In genomic region chr3:168341192-168341816, GRCh38 we compare ENCODE assay signal across 11 cellular contexts.
DNase-seq lines count a peak whose midpoint lies in the region; TF ChIP-seq lines count a peak whose summit lies in the region.
"Had no signal": no experiment of that assay in that cellular context is flagged by ENCODE, and none has a peak within 500 bp of the region (broad histone marks: within the 10 kb centered on the region; RNA-seq: fewer than 3 reads in every experiment).

No MANE protein-coding gene starts in this region.

- H3K9me3 Mint-ChIP-seq in chondrocyte (ENCODE audit: low read depth): no peaks in the 10 kb centered on the region
- H3K9me3 Mint-ChIP-seq: activated naive CD8-positive, alpha-beta T cell treated with anti-CD3 and anti-CD28 coated beads, Interleukin-2, amount 10 ng/mL, durations not matched to agents 7 days and 5 days; stimulated activated naive CD8-positive, alpha-beta T cell treated with anti-CD3 and anti-CD28 coated beads, Interleukin-15, amount 100 ng/mL, for 72 hours had no signal

- TF ChIP-seq CTCF in chondrocyte (IDR thresholded peaks at IDR 0.05): no peak

- no peak overlapping the region for H3K4me3 Mint-ChIP-seq in chondrocyte (ENCODE audit: unreplicated experiment)
- H3K4me3 Mint-ChIP-seq: activated naive CD8-positive, alpha-beta T cell treated with anti-CD3 and anti-CD28 coated beads, Interleukin-2, amount 10 ng/mL, durations not matched to agents 7 days and 5 days; CD8-positive, alpha-beta memory T cell; stimulated activated naive CD8-positive, alpha-beta T cell treated with anti-CD3 and anti-CD28 coated beads, Interleukin-15, amount 100 ng/mL, for 72 hours had no signal

- H3K36me3 Mint-ChIP-seq in chondrocyte (ENCODE audit: low read depth): no peaks in the 10 kb centered on the region
- H3K36me3 Mint-ChIP-seq: activated naive CD8-positive, alpha-beta T cell treated with anti-CD3 and anti-CD28 coated beads, Interleukin-2, amount 10 ng/mL, durations not matched to agents 7 days and 5 days; CD8-positive, alpha-beta memory T cell had no signal

- DNase-seq in EL: peak; percentile 34
- DNase-seq in OCI-M1 (lab: John Stamatoyannopoulos, UW): peak; percentile 20
- DNase-seq in fibroblast of gingiva (ENCODE audit: low read depth): peak; percentile 43
- DNase-seq in renal cortical epithelial cell (ENCODE audit: low read depth): peak; percentile 29
- no peak for DNase-seq in iPS-NIHi11 (ENCODE audit: low spot score)
- DNase-seq in NCI-H2081 (lab: John Stamatoyannopoulos, UW): no peak
- no peak for DNase-seq in chondrocyte (ENCODE audit: low spot score)
- no peak for DNase-seq in HK-2 (ENCODE audit: unreplicated experiment)
- DNase-seq: activated naive CD8-positive, alpha-beta T cell treated with anti-CD3 and anti-CD28 coated beads, Interleukin-2, amount 10 ng/mL, durations not matched to agents 7 days and 5 days; CD8-positive, alpha-beta memory T cell; stimulated activated naive CD8-positive, alpha-beta T cell treated with anti-CD3 and anti-CD28 coated beads, Interleukin-15, amount 100 ng/mL, for 72 hours had no signal

- no peaks in the 10 kb centered on the region for H3K27me3 Mint-ChIP-seq in chondrocyte (ENCODE audit: low read depth)
- H3K27me3 Mint-ChIP-seq: activated naive CD8-positive, alpha-beta T cell treated with anti-CD3 and anti-CD28 coated beads, Interleukin-2, amount 10 ng/mL, durations not matched to agents 7 days and 5 days; CD8-positive, alpha-beta memory T cell; stimulated activated naive CD8-positive, alpha-beta T cell treated with anti-CD3 and anti-CD28 coated beads, Interleukin-15, amount 100 ng/mL, for 72 hours had no signal

- peaks cover 29% of the 10 kb centered on the region for H3K4me1 Mint-ChIP-seq in chondrocyte (ENCODE audit: low read depth)
- H3K4me1 Mint-ChIP-seq: activated naive CD8-positive, alpha-beta T cell treated with anti-CD3 and anti-CD28 coated beads, Interleukin-2, amount 10 ng/mL, durations not matched to agents 7 days and 5 days; CD8-positive, alpha-beta memory T cell; stimulated activated naive CD8-positive, alpha-beta T cell treated with anti-CD3 and anti-CD28 coated beads, Interleukin-15, amount 100 ng/mL, for 72 hours had no signal

- H3K27ac Mint-ChIP-seq in chondrocyte (ENCODE audit: unreplicated experiment): no peak overlapping the region
- H3K27ac Mint-ChIP-seq: activated naive CD8-positive, alpha-beta T cell treated with anti-CD3 and anti-CD28 coated beads, Interleukin-2, amount 10 ng/mL, durations not matched to agents 7 days and 5 days; CD8-positive, alpha-beta memory T cell; stimulated activated naive CD8-positive, alpha-beta T cell treated with anti-CD3 and anti-CD28 coated beads, Interleukin-15, amount 100 ng/mL, for 72 hours had no signal

Comparison
In these comparisons a context has a peak if more than half of its experiments do, and no peak if none do; other contexts are left out.
1. DNase-seq: peak in EL (single experiment), OCI-M1 (single experiment), fibroblast of gingiva (single experiment) and renal cortical epithelial cell (single experiment); none in iPS-NIHi11 (single experiment), NCI-H2081 (0 of 2), chondrocyte (single experiment) and HK-2 (single experiment).